8 cellular contexts compared by ENCODE assay signal in the genomic region with DNA sequence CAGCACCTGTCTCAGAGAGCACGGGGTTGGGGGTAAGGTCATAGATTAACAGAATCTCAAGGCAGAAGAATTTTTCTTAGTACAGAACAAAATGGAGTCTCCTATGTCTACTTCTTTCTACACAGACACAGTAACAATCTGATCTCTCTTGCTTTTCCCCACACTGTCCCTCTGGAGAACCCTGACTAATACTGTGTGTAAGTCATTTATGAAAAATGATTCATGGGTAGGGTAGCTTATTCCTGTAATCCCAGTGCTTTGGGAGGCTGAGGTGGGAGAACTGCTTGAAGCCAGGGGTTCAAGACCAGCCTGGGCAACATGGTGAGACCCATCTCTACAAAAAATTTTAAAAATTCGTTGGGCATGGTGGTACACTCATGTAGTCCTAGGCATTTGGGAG. TPM values are rescaled to one million over a fixed set of nuclear protein-coding genes. Genes with fewer than 3 reads are reported as not detected.
DNase-seq lines count a peak whose midpoint lies in the region; ATAC-seq and TF ChIP-seq lines count a peak whose summit lies in the region.
"Not testable (repeated sequence)": the region's sequence is repeated elsewhere in the genome, so short reads cannot be mapped to it uniquely, and the experiment has no call there.

No MANE protein-coding gene starts in this region.

- CTCF ChIA-PET in PC-9 (lab: Charles Lee): not testable (repeated sequence)

- TF ChIP-seq CTCF in PC-9 (conservative IDR thresholded peaks at IDR 0.05); lower lobe of right lung (IDR thresholded peaks at IDR 0.05); upper lobe of left lung (IDR thresholded peaks at IDR 0.05): not testable (repeated sequence)

- not testable (repeated sequence) for H3K4me2 ChIP-seq in Karpas-422 (ENCODE audit: low read depth, low read length, poor library complexity, severe bottlenecking); PC-9

- H3K79me2 ChIP-seq in Karpas-422 (ENCODE audit: low read length); PC-9 (ENCODE audit: low read depth): not testable (repeated sequence)

- TF ChIP-seq EP300 in upper lobe of left lung (IDR thresholded peaks at IDR 0.05): not testable (repeated sequence)

- WGBS in upper lobe of left lung, 2 donors: 54 to 78% methylated on average over 1 to 2 of the region's 2 CpGs

- not testable (repeated sequence) for H3K27ac ChIP-seq in Karpas-422 (ENCODE audit: low read length)
- peak overlapping the region; percentile 36 for H3K27ac ChIP-seq in PC-9
- H3K27ac ChIP-seq in epithelial cell of prostate: peak overlapping the region; percentile 96
- peak overlapping the region; percentile 62 for H3K27ac ChIP-seq in lower lobe of right lung
- peak overlapping the region in 3 of 4 donors; percentile 7 to 51 (median 37) for H3K27ac ChIP-seq in upper lobe of left lung

- H3K36me3 ChIP-seq in Karpas-422 (ENCODE audit: insufficient read depth, low read length); PC-9 (ENCODE audit: low read depth); lower lobe of right lung; upper lobe of left lung: not testable (repeated sequence)

- not testable (repeated sequence) for H3K9me2 ChIP-seq in Karpas-422 (replicated peaks; ENCODE audit: insufficient read depth, low read length); PC-9 (ENCODE audit: insufficient read depth)

- H4K20me1 ChIP-seq in Karpas-422 (ENCODE audit: insufficient read depth, low read depth, low read length); PC-9 (ENCODE audit: insufficient read depth): not testable (repeated sequence)

- H3K9me3 ChIP-seq in Karpas-422 (ENCODE audit: low read length); PC-9 (ENCODE audit: insufficient read depth, low read depth); lower lobe of right lung; upper lobe of left lung: not testable (repeated sequence)

- DNase-seq in ELR (ENCODE audit: low read depth) (peak; percentile 59), Karpas-422 (peak; percentile 15), PC-9 (peak in 1 of 2 experiments; percentile 27), amniotic epithelial cell (ENCODE audit: low read depth) (peak; percentile 60), fibroblast of peridontal ligament (ENCODE audit: extremely low read depth) (peak; percentile 32)
- not testable (repeated sequence) for DNase-seq in epithelial cell of prostate (ENCODE audit: low read depth, low spot score); lower lobe of right lung; upper lobe of left lung

- not testable (repeated sequence) for H3K4me3 ChIP-seq in Karpas-422 (ENCODE audit: low read length); PC-9; lower lobe of right lung; upper lobe of left lung

- peaks cover 15% of the 10 kb centered on the region for H3F3A ChIP-seq in PC-9 (ENCODE audit: insufficient read depth, low read depth)

- H3K9ac ChIP-seq in Karpas-422 (ENCODE audit: low read length): not testable (repeated sequence)

- TF ChIP-seq POLR2A in upper lobe of left lung (IDR thresholded peaks at IDR 0.05): not testable (repeated sequence)

- not testable (repeated sequence) for H2AFZ ChIP-seq in Karpas-422 (ENCODE audit: low read length); PC-9

- H3K27me3 ChIP-seq in Karpas-422 (ENCODE audit: low read length); PC-9 (ENCODE audit: insufficient read depth, low read depth); lower lobe of right lung (ENCODE audit: low read depth); upper lobe of left lung: not testable (repeated sequence)

- BruUV-seq in PC-9 (replicated peaks; lab: Mats Ljungman, UMichigan): not testable (repeated sequence)

- H3K4me1 ChIP-seq in Karpas-422 (ENCODE audit: low read length); lower lobe of right lung: not testable (repeated sequence)
- peaks cover 22% of the 10 kb centered on the region for H3K4me1 ChIP-seq in PC-9 (replicated peaks; ENCODE audit: insufficient read depth)
- peaks cover 0 to 16% (median 2%) of the 10 kb centered on the region in 4 donors for H3K4me1 ChIP-seq in upper lobe of left lung

- intact Hi-C loops in PC-9 (cut with micrococcal nuclease; ENCODE audit: unreplicated experiment): loop anchor here (5.0 kb wide), 1 partner anchor 828 kb away; no protein-coding TSS in a partner anchor
- intact Hi-C loops in lower lobe of right lung (cut with DNase I): not testable (repeated sequence)

- POLR2A ChIA-PET in PC-9 (lab: Charles Lee; ENCODE audit: unreplicated experiment): interaction anchor here (0.6 to 0.7 kb wide), 2 partner anchors 12 to 73 kb away, joined by 3 to 5 read pairs; no protein-coding TSS in a partner anchor

- peak; percentile 20 to 36 for ATAC-seq in lower lobe of right lung
- ATAC-seq in upper lobe of left lung (ENCODE audit: low FRiP score in 2 of 2): not testable (repeated sequence)

RNA-seq across cellular contexts. Expression of a gene that starts 18.1 kb away (rescaled TPM):
- total RNA-seq in Karpas-422 (2014; rRNA removed; shearing (Covaris generic); ENCODE audit: low replicate concordance): 3,600 and 7,010 TPM in 2 replicates
- total RNA-seq in PC-9 (2021): 1,834 and 1,944 TPM in 2 replicates
- total RNA-seq in lower lobe of right lung: 793 TPM
- total RNA-seq in upper lobe of left lung: 1,000 to 10,000 TPM in 1 of 6 donors, 100 to 1,000 TPM in 5; 695 to 1,240 (median 904) TPM

RNA-seq across cellular contexts. Expression of a gene that starts 19.8 kb away (rescaled TPM):
- 15.0 and 21.7 TPM in 2 replicates for total RNA-seq in Karpas-422 (2014; rRNA removed; shearing (Covaris generic); ENCODE audit: low replicate concordance)
- total RNA-seq in PC-9 (2021) (13.4 and 20.6 TPM in 2 replicates), lower lobe of right lung (8.0 TPM), upper lobe of left lung (10 to 100 TPM in 1 of 6 donors, 1 to 10 TPM in 5; 4.7 to 14.9 (median 7.7) TPM)

RNA-seq across cellular contexts. Expression of a gene that starts 27.7 kb away (rescaled TPM):
- total RNA-seq in Karpas-422 (2014; rRNA removed; shearing (Covaris generic); ENCODE audit: low replicate concordance): 19.0 and 28.9 TPM in 2 replicates
- total RNA-seq in PC-9 (2021): 18.0 and 22.1 TPM in 2 replicates
- total RNA-seq in lower lobe of right lung: 23.5 TPM
- 10 to 100 TPM; 16.3 to 41.4 (median 19.8) TPM for total RNA-seq in upper lobe of left lung
